Comparison of ENCODE assay signal across 8 cellular contexts in the genomic region with DNA sequence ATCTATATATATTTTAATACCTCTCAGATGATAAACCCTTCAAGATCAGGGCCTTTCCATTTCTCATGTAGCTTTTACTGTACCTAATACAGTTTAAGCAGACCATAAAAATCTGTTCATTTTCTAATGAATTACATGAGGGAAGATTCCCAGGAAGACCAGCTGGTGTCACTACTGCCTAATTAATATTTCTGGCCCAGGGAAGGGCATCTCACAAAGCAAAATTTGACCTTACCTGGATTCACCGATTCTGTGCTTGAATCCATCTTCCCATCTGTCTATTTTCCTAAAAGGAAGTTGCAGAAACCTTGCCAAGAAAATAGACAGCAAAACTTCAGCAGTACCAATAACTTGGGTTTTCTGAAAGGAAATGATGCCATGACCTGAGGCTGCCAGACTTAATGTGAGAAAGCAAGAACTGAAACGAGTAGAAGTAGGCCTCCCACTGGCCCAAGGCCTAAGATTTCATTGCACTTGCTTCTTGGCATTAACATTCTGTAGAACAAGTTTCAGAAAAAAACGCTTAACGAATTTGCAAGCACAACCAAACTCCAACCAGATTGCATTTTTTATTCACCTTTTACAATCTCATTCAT.
DNase-seq lines count a peak whose midpoint lies in the region; ATAC-seq and TF ChIP-seq lines count a peak whose summit lies in the region.

No MANE protein-coding gene starts in this region.

- peak; percentile 58 for ATAC-seq in GM18502 (IDR thresholded peaks at IDR 0.05; ENCODE audit: poor library complexity, unreplicated experiment)
- peak; percentile 50 for ATAC-seq in left colon
- no peak for ATAC-seq in GM19463 (IDR thresholded peaks at IDR 0.05; ENCODE audit: unreplicated experiment)

- no peak overlapping the region for H2AFZ ChIP-seq in Karpas-422 (ENCODE audit: low read length)

- H3K4me1 ChIP-seq in BE2C (no peaks in the 10 kb centered on the region), Karpas-422 (ENCODE audit: low read length) (no peaks in the 10 kb centered on the region), adipocyte (ENCODE audit: control insufficient read depth, insufficient read depth, low read length) (no peaks in the 10 kb centered on the region)

- no peaks in the 10 kb centered on the region for H4K20me1 ChIP-seq in Karpas-422 (ENCODE audit: insufficient read depth, low read depth, low read length)

- no peak for DNase-seq in BE2C
- peak; percentile 60 for DNase-seq in Karpas-422
- DNase-seq in adipocyte (ENCODE audit: low read depth): peak; percentile 72
- DNase-seq in left colon: no peak
- DNase-seq in GOT3 (lab: John Stamatoyannopoulos, UW): no peak
- no peak for DNase-seq in UCSD-AML1 (lab: John Stamatoyannopoulos, UW; ENCODE audit: unreplicated experiment)

- H3K36me3 ChIP-seq in BE2C: no peaks in the 10 kb centered on the region
- H3K36me3 ChIP-seq in Karpas-422 (ENCODE audit: insufficient read depth, low read length): no peaks in the 10 kb centered on the region
- no peaks in the 10 kb centered on the region for H3K36me3 ChIP-seq in adipocyte (ENCODE audit: control insufficient read depth, insufficient read depth, low read length, severe bottlenecking)

- intact Hi-C loops in left colon (cut with DNase I, micrococcal nuclease): loop anchor here in 1 of 2 donors (5.0 kb wide), 1 partner anchor 259 kb away; no protein-coding TSS in a partner anchor

- no peak overlapping the region for H3K27ac ChIP-seq in Karpas-422 (ENCODE audit: low read length)

- H3K9me3 ChIP-seq in BE2C (no peaks in the 10 kb centered on the region), Karpas-422 (ENCODE audit: low read length) (no peaks in the 10 kb centered on the region), adipocyte (ENCODE audit: control insufficient read depth, low read length) (no peaks in the 10 kb centered on the region)

- H3K79me2 ChIP-seq in Karpas-422 (ENCODE audit: low read length): no peaks in the 10 kb centered on the region

- no peaks in the 10 kb centered on the region for H3K9me2 ChIP-seq in Karpas-422 (replicated peaks; ENCODE audit: insufficient read depth, low read length)

- no peak overlapping the region for H3K4me2 ChIP-seq in Karpas-422 (ENCODE audit: low read depth, low read length, poor library complexity, severe bottlenecking)

- H3K9ac ChIP-seq in Karpas-422 (ENCODE audit: low read length) (no peak overlapping the region), adipocyte (ENCODE audit: low read length) (no peak overlapping the region)

- peak; percentile 20; the same call in 1 of the 2 replicates for TF ChIP-seq CTCF in BE2C (IDR thresholded peaks at IDR 0.05; ENCODE audit: low read depth, low read length)

- H3K4me3 ChIP-seq in BE2C (ENCODE audit: low read depth, low read length) (no peak overlapping the region), Karpas-422 (ENCODE audit: low read length) (no peak overlapping the region), adipocyte (ENCODE audit: low read length) (no peak overlapping the region)

- H3K27me3 ChIP-seq in BE2C: no peaks in the 10 kb centered on the region
- H3K27me3 ChIP-seq in Karpas-422 (ENCODE audit: low read length): no peaks in the 10 kb centered on the region
- H3K27me3 ChIP-seq in adipocyte (replicated peaks; ENCODE audit: control insufficient read depth, insufficient read depth, low read length): no peaks in the 10 kb centered on the region

Comparison
In these comparisons a context has a peak if more than half of its experiments do, and no peak if none do; other contexts are left out.
1. DNase-seq: peak in Karpas-422 (single experiment) and adipocyte (single experiment); none in BE2C (single experiment), left colon (0 of 2), GOT3 (single experiment) and UCSD-AML1 (single experiment).